ENCODE assay signal across 15 cellular contexts in the genomic region with DNA sequence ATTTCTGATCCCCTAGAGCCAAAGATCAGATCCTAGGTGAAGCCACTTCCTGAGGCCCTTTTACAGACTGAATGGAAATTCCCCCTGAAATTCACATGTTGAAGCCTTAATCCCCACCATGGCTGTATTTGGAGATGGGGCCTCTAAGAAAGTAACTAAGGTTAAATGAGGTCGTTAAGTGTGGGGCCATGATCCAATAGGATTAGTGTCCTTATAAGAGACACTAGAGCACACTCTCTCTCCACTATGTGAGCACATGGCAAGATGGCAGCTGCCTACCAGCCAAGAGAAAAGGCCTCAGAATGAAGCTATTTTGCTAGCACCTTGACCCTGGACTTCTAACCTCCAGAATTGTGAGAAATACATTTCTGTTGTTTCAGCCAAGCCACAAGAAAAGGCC. TPM values are rescaled to one million over a fixed set of nuclear protein-coding genes. Genes with fewer than 3 reads are reported as not detected.
DNase-seq lines count a peak whose midpoint lies in the region; ATAC-seq and TF ChIP-seq lines count a peak whose summit lies in the region.
"Had no signal": no experiment of that assay in that cellular context is flagged by ENCODE, and none has a peak within 500 bp of the region (broad histone marks: within the 10 kb centered on the region; RNA-seq: fewer than 3 reads in every experiment).

No MANE protein-coding gene starts in this region.

- H3K36me3 ChIP-seq in HEK293 (ENCODE audit: control insufficient read depth in 2 of 2, insufficient read depth in 1 of 2, low read length in 2 of 2) = peaks cover 52 to 78% of the 10 kb centered on the region in 2 experiments

- H3K27ac Mint-ChIP-seq in activated naive CD4-positive, alpha-beta T cell treated with anti-CD3 and anti-CD28 coated beads for 36 hours = peak overlapping the region; percentile 21
- peak overlapping the region; percentile 51 for H3K27ac Mint-ChIP-seq in activated T-helper 17 cell treated with anti-CD3 and anti-CD28 coated beads, Interleukin-2, amount 50 U/mL, for 72 hours
- H3K27ac Mint-ChIP-seq: B cell had no signal

- H3K9me3 ChIP-seq in HEK293 (ENCODE audit: control insufficient read depth, insufficient read depth, low read depth, low read length) = no peaks in the 10 kb centered on the region

- H3K27ac ChIP-seq in HEK293 (ENCODE audit: extremely low read depth, low read depth, low read length) = no peak overlapping the region

- no peaks in the 10 kb centered on the region for H3K9me3 Mint-ChIP-seq in activated naive CD4-positive, alpha-beta T cell treated with anti-CD3 and anti-CD28 coated beads for 36 hours
- H3K9me3 Mint-ChIP-seq in activated T-helper 17 cell treated with anti-CD3 and anti-CD28 coated beads, Interleukin-2, amount 50 U/mL, for 72 hours = no peaks in the 10 kb centered on the region
- H3K9me3 Mint-ChIP-seq: H9 had no signal

- H3K4me1 ChIP-seq in HEK293 (ENCODE audit: control insufficient read depth, insufficient read depth, low read length) = peaks cover 3% of the 10 kb centered on the region

- no peak for TF ChIP-seq CTCF in HEK293 (tag by site-specific recombination; IDR thresholded peaks at IDR 0.05)

- H3K36me3 Mint-ChIP-seq in activated naive CD4-positive, alpha-beta T cell treated with anti-CD3 and anti-CD28 coated beads for 36 hours (ENCODE audit: low read depth) = peaks cover 41% of the 10 kb centered on the region
- peaks cover 83% of the 10 kb centered on the region for H3K36me3 Mint-ChIP-seq in activated T-helper 17 cell treated with anti-CD3 and anti-CD28 coated beads, Interleukin-2, amount 50 U/mL, for 72 hours (ENCODE audit: low read depth)

- H3K4me3 ChIP-seq in HEK293 (ENCODE audit: low read depth, low read length) = no peak overlapping the region

- POLR2A ChIA-PET in HEK293 (lab: Yijun Ruan, JAX) = no interaction called here

- H3K27me3 Mint-ChIP-seq in activated naive CD4-positive, alpha-beta T cell treated with anti-CD3 and anti-CD28 coated beads for 36 hours (ENCODE audit: low read depth) = no peaks in the 10 kb centered on the region
- H3K27me3 Mint-ChIP-seq in activated T-helper 17 cell treated with anti-CD3 and anti-CD28 coated beads, Interleukin-2, amount 50 U/mL, for 72 hours = no peaks in the 10 kb centered on the region
- H3K27me3 Mint-ChIP-seq: B cell; CD4-positive, alpha-beta memory T cell had no signal

- H3K4me1 Mint-ChIP-seq in activated naive CD4-positive, alpha-beta T cell treated with anti-CD3 and anti-CD28 coated beads for 36 hours (ENCODE audit: low read depth) = peaks cover 30% of the 10 kb centered on the region
- H3K4me1 Mint-ChIP-seq in activated T-helper 17 cell treated with anti-CD3 and anti-CD28 coated beads, Interleukin-2, amount 50 U/mL, for 72 hours = peaks cover 13% of the 10 kb centered on the region
- H3K4me1 Mint-ChIP-seq: H9 had no signal

- no peak overlapping the region for H3K4me3 Mint-ChIP-seq in activated naive CD4-positive, alpha-beta T cell treated with anti-CD3 and anti-CD28 coated beads for 36 hours
- H3K4me3 Mint-ChIP-seq in activated T-helper 17 cell treated with anti-CD3 and anti-CD28 coated beads, Interleukin-2, amount 50 U/mL, for 72 hours = no peak overlapping the region
- H3K4me3 Mint-ChIP-seq: B cell, H9 had no signal

- DNase-seq in activated naive CD4-positive, alpha-beta T cell treated with anti-CD3 and anti-CD28 coated beads for 36 hours = no peak
- DNase-seq in activated naive CD4-positive, alpha-beta T cell treated with Interleukin-2 at 50 U/mL for 16 hours = no peak
- DNase-seq in NCI-H1694 (lab: John Stamatoyannopoulos, UW) (no peak), NCI-H1436 (lab: John Stamatoyannopoulos, UW) (no peak)
- DNase-seq in NK-92 treated with Interleukin-12 subunit alpha and Interleukin-12 subunit beta, amount 100 ng/mL, for 24 hours (lab: John Stamatoyannopoulos, UW) = no peak
- DNase-seq: C1 segment of cervical spinal cord; CD4-positive, alpha-beta memory T cell; DND-41; GDM1; GOT3; H9; IMR-90 had no signal

- intact Hi-C loops in activated naive CD4-positive, alpha-beta T cell treated with anti-CD3 and anti-CD28 coated beads for 36 hours (cut with micrococcal nuclease) = no loop called here

- ATAC-seq in activated T-helper 17 cell treated with anti-CD3 and anti-CD28 coated beads, Interleukin-2, amount 50 U/mL, for 72 hours (replicated peaks) = peak; percentile 7

- CTCF ChIA-PET in activated naive CD4-positive, alpha-beta T cell treated with anti-CD3 and anti-CD28 coated beads for 36 hours (lab: Charles Lee) = no interaction called here
- CTCF ChIA-PET in HEK293 (lab: Yijun Ruan, JAX) = interaction anchor here (0.6 to 3.1 kb wide), 2 partner anchors 12 to 261 kb away, joined by 3 to 15 read pairs; no protein-coding TSS in a partner anchor

TF ChIP-seq in HEK293, 187 proteins besides CTCF, POLR2A, EP300 and RAD21:
- TF ChIP-seq GLIS1 (tag by site-specific recombination; IDR thresholded peaks at IDR 0.05) = no peak
- 0 out of 2 replicates have a peak, but pooled peaks have one; percentile 17 for TF ChIP-seq ZNF549 (tag by site-specific recombination; IDR thresholded peaks at IDR 0.05)

RNA-seq across cellular contexts. Expression of a gene that starts 13.9 kb away (rescaled TPM):
- 10 to 100 TPM; 18.9 to 19.1 TPM for total RNA-seq in activated naive CD4-positive, alpha-beta T cell treated with anti-CD3 and anti-CD28 coated beads for 36 hours
- total RNA-seq in activated T-helper 17 cell treated with anti-CD3 and anti-CD28 coated beads, Interleukin-2, amount 50 U/mL, for 72 hours = 10 to 100 TPM; 26.4 to 31.6 TPM

RNA-seq across cellular contexts. Expression of a gene that starts 36.4 kb away (rescaled TPM):
- 10 to 100 TPM; 53.9 to 57.2 TPM for total RNA-seq in activated naive CD4-positive, alpha-beta T cell treated with anti-CD3 and anti-CD28 coated beads for 36 hours
- 10 to 100 TPM; 42.1 to 52.1 TPM for total RNA-seq in activated T-helper 17 cell treated with anti-CD3 and anti-CD28 coated beads, Interleukin-2, amount 50 U/mL, for 72 hours
